8 cellular contexts compared by ENCODE assay signal in genomic region chr4:55395529-55396304, GRCh38. TPM values are rescaled to one million over a fixed set of nuclear protein-coding genes. Genes with fewer than 3 reads are reported as not detected.
DNase-seq lines count a peak whose midpoint lies in the region; ATAC-seq and TF ChIP-seq lines count a peak whose summit lies in the region.

TMEM165 (plus strand) TSS chr4:55395957; CDS start chr4:55396190, 233 bp downstream.

- H3K27ac Mint-ChIP-seq in T-cell (peak within 1 kb of the TSS; percentile 95 to 99), type B pancreatic cell (peak within 1 kb of the TSS; percentile 99)

- POLR2A ChIA-PET in T-cell (lab: Charles Lee): interaction anchor here (0.5 to 1.0 kb wide), 9 partner anchors 10 to 471 kb away, joined by 3 to 4 read pairs (median 3); no protein-coding TSS in a partner anchor

- peak within 1 kb of the TSS; percentile 95 to 97 (median 96) for H3K4me3 Mint-ChIP-seq in T-cell
- peak within 1 kb of the TSS; percentile 100 for H3K4me3 Mint-ChIP-seq in type B pancreatic cell

- ATAC-seq in HG02852 (IDR thresholded peaks at IDR 0.05; ENCODE audit: unreplicated experiment) (peak; percentile 94), T-cell (replicated peaks in 1 of 4) (peak; percentile 95 to 97 (median 96))

- H3K36me3 Mint-ChIP-seq in T-cell (peaks cover 14% of the 10 kb centered on the region), type B pancreatic cell (peaks cover 13% of the 10 kb centered on the region)

- peak; percentile 95 for DNase-seq in GM13976 (ENCODE audit: low spot score)
- peak; percentile 40 for DNase-seq in NCI-H1436 treated with DMSO at 0.1 percent for 48 hours (lab: John Stamatoyannopoulos, UW)
- peak; percentile 72 to 89 (median 81) for DNase-seq in T-cell
- peak; percentile 97 for DNase-seq in cardiac septum (ENCODE audit: low spot score)
- peak; percentile 81 to 99 (median 92) for DNase-seq in posterior cingulate gyrus
- peak; percentile 93 for DNase-seq in type B pancreatic cell (ENCODE audit: extremely low spot score, unreplicated experiment)

- peak within 1 kb of the TSS; percentile 96 for H3K27ac ChIP-seq in adipose tissue (ENCODE audit: low read depth, low read length)

- H3K4me1 Mint-ChIP-seq in T-cell (peaks cover 39 to 44% (median 42%) of the 10 kb centered on the region in 3 donors), type B pancreatic cell (ENCODE audit: unreplicated experiment) (peaks cover 33% of the 10 kb centered on the region)

- 0 to 1% (median 0%) methylated on average over 89 to 95 of the region's 95 CpGs for WGBS in adipose tissue, 3 donors

- in situ Hi-C loops in GM13976 (cut with MboI; ENCODE audit: low sequenced_read_pairs, unreplicated experiment): no loop called here

- H3K27me3 Mint-ChIP-seq in T-cell: no peaks in the 10 kb centered on the region
- H3K27me3 Mint-ChIP-seq in type B pancreatic cell: no peaks in the 10 kb centered on the region

- intact Hi-C loops in cardiac septum (cut with DNase I): loop anchor here (1.0 to 5.0 kb wide), 3 partner anchors 49 to 552 kb away; partner anchors contain the start of genes CEP135, CLOCK and SRD5A3
- intact Hi-C loops in posterior cingulate gyrus (cut with DNase I): loop anchor here (1.0 to 10.0 kb wide), 4 partner anchors 33 to 459 kb away; partner anchors contain the start of genes CLOCK, EXOC1 and SRD5A3

- CTCF ChIA-PET in T-cell (lab: Charles Lee): interaction anchor here (0.5 to 2.2 kb wide), 14 partner anchors 10 to 1522 kb away, joined by 3 to 26 read pairs (median 4); partner anchors contain the start of genes SRD5A3 (in 2 of the 2), PAICS (in 1 of the 2) and PPAT (in 1 of the 2)

- no peak for TF ChIP-seq CTCF in GM13976 (IDR thresholded peaks at IDR 0.05; ENCODE audit: borderline replicate concordance, control extremely low read depth, extremely low read depth, insufficient read depth, missing control alignments)
- TF ChIP-seq CTCF in type B pancreatic cell (conservative IDR thresholded peaks at IDR 0.05): peak; percentile 11

- no peaks in the 10 kb centered on the region for H3K9me3 Mint-ChIP-seq in T-cell
- no peaks in the 10 kb centered on the region for H3K9me3 Mint-ChIP-seq in type B pancreatic cell

RNA-seq across cellular contexts. Expression of gene TMEM165, which starts in this region (rescaled TPM):
- total RNA-seq in T-cell: 10 to 100 TPM; 48.5 to 65.0 (median 56.8) TPM
- 10 to 100 TPM; 26.4 to 92.9 (median 61.5) TPM for polyA plus RNA-seq in adipose tissue
- 56.4 TPM for total RNA-seq in cardiac septum
- 69.2 and 96.0 TPM in 2 replicates for total RNA-seq in type B pancreatic cell (ENCODE audit: low replicate concordance)

Comparison
In these comparisons a context has a peak if more than half of its experiments do, and no peak if none do; other contexts are left out.
1. Peak in every context shown above with its lines: DNase-seq, ATAC-seq and H3K27ac ChIP-seq.
2. DNase-seq: peak in every context shown above with its lines; median percentile 97 in cardiac septum; 95 in GM13976; 93 in type B pancreatic cell; 92 in posterior cingulate gyrus; 81 in T-cell; 40 in NCI-H1436 treated with DMSO at 0.1 percent for 48 hours.